In the genomic region with DNA sequence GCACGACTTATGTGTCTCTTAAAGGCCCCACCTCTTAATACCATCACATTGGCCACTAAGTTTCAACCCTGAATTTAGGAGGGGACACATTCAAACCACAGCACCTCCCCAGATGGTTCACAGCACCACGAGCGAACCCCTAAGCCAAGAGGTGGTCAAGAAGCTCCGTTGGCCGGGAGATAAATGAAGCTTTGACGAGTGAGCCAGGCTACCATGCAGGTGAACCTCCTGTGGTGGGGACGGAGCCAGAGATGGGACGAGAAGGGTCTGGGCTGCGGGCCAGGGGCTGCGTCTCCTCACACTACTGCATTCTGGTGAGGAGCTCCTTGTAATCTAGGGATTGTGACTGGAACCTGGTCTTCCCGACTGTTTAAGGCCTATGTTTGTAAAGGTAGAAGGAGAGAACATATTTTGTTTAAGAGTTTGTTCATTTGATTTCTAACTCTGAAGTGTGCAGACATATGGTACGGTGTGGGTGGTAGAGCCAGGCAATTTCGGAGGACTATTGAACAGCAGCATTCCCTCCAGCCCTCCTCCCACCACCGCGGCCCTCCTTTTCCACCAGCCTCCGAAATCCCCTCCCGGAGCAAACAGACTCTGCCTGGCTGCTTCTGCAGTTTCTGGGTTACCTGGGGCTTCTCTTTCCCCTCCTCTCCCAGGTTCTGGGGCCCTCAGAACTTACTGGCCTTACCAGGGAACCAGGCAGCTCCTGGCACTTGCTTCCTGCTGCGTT, we compare ENCODE assay signal across 1 cellular context.
TF ChIP-seq lines count a peak whose summit lies in the region.

No MANE protein-coding gene starts in this region.

TF ChIP-seq in WTC11, 78 proteins besides CTCF, POLR2A, EP300 and RAD21 (continued from another document):
- TF ChIP-seq, protein P1, sequence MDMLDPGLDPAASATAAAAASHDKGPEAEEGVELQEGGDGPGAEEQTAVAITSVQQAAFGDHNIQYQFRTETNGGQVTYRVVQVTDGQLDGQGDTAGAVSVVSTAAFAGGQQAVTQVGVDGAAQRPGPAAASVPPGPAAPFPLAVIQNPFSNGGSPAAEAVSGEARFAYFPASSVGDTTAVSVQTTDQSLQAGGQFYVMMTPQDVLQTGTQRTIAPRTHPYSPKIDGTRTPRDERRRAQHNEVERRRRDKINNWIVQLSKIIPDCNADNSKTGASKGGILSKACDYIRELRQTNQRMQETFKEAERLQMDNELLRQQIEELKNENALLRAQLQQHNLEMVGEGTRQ (CRISPR knock-in tag; IDR thresholded peaks at IDR 0.05), result no peak
- TF ChIP-seq, protein P2, sequence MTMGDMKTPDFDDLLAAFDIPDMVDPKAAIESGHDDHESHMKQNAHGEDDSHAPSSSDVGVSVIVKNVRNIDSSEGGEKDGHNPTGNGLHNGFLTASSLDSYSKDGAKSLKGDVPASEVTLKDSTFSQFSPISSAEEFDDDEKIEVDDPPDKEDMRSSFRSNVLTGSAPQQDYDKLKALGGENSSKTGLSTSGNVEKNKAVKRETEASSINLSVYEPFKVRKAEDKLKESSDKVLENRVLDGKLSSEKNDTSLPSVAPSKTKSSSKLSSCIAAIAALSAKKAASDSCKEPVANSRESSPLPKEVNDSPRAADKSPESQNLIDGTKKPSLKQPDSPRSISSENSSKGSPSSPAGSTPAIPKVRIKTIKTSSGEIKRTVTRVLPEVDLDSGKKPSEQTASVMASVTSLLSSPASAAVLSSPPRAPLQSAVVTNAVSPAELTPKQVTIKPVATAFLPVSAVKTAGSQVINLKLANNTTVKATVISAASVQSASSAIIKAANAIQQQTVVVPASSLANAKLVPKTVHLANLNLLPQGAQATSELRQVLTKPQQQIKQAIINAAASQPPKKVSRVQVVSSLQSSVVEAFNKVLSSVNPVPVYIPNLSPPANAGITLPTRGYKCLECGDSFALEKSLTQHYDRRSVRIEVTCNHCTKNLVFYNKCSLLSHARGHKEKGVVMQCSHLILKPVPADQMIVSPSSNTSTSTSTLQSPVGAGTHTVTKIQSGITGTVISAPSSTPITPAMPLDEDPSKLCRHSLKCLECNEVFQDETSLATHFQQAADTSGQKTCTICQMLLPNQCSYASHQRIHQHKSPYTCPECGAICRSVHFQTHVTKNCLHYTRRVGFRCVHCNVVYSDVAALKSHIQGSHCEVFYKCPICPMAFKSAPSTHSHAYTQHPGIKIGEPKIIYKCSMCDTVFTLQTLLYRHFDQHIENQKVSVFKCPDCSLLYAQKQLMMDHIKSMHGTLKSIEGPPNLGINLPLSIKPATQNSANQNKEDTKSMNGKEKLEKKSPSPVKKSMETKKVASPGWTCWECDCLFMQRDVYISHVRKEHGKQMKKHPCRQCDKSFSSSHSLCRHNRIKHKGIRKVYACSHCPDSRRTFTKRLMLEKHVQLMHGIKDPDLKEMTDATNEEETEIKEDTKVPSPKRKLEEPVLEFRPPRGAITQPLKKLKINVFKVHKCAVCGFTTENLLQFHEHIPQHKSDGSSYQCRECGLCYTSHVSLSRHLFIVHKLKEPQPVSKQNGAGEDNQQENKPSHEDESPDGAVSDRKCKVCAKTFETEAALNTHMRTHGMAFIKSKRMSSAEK (CRISPR knock-in tag; IDR thresholded peaks at IDR 0.05; ENCODE audit: borderline replicate concordance), result no peak
- TF ChIP-seq E2F1 (CRISPR knock-in tag; IDR thresholded peaks at IDR 0.05) (no peak), ZMAT4 (CRISPR knock-in tag; IDR thresholded peaks at IDR 0.05) (no peak), CBFB (CRISPR knock-in tag; IDR thresholded peaks at IDR 0.05; ENCODE audit: low read depth) (no peak), FOXJ3 (CRISPR knock-in tag; IDR thresholded peaks at IDR 0.05; ENCODE audit: borderline replicate concordance) (no peak), GTF2I (CRISPR knock-in tag; conservative IDR thresholded peaks at IDR 0.05) (no peak), AR (CRISPR knock-in tag; IDR thresholded peaks at IDR 0.05) (no peak)
- TF ChIP-seq, protein P3, sequence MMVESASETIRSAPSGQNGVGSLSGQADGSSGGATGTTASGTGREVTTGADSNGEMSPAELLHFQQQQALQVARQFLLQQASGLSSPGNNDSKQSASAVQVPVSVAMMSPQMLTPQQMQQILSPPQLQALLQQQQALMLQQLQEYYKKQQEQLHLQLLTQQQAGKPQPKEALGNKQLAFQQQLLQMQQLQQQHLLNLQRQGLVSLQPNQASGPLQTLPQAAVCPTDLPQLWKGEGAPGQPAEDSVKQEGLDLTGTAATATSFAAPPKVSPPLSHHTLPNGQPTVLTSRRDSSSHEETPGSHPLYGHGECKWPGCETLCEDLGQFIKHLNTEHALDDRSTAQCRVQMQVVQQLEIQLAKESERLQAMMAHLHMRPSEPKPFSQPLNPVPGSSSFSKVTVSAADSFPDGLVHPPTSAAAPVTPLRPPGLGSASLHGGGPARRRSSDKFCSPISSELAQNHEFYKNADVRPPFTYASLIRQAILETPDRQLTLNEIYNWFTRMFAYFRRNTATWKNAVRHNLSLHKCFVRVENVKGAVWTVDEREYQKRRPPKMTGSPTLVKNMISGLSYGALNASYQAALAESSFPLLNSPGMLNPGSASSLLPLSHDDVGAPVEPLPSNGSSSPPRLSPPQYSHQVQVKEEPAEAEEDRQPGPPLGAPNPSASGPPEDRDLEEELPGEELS (CRISPR knock-in tag; IDR thresholded peaks at IDR 0.05), result no peak
- TF ChIP-seq, protein P4, sequence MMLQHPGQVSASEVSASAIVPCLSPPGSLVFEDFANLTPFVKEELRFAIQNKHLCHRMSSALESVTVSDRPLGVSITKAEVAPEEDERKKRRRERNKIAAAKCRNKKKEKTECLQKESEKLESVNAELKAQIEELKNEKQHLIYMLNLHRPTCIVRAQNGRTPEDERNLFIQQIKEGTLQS (CRISPR knock-in tag; conservative IDR thresholded peaks at IDR 0.05), result no peak
- TF ChIP-seq, protein P5, sequence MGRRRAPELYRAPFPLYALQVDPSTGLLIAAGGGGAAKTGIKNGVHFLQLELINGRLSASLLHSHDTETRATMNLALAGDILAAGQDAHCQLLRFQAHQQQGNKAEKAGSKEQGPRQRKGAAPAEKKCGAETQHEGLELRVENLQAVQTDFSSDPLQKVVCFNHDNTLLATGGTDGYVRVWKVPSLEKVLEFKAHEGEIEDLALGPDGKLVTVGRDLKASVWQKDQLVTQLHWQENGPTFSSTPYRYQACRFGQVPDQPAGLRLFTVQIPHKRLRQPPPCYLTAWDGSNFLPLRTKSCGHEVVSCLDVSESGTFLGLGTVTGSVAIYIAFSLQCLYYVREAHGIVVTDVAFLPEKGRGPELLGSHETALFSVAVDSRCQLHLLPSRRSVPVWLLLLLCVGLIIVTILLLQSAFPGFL (CRISPR knock-in tag; IDR thresholded peaks at IDR 0.05; ENCODE audit: borderline replicate concordance), result no peak
- TF ChIP-seq, protein P6, sequence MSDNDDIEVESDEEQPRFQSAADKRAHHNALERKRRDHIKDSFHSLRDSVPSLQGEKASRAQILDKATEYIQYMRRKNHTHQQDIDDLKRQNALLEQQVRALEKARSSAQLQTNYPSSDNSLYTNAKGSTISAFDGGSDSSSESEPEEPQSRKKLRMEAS (CRISPR knock-in tag; IDR thresholded peaks at IDR 0.05), result no peak
